3 cellular contexts compared by ENCODE assay signal in the genomic region with DNA sequence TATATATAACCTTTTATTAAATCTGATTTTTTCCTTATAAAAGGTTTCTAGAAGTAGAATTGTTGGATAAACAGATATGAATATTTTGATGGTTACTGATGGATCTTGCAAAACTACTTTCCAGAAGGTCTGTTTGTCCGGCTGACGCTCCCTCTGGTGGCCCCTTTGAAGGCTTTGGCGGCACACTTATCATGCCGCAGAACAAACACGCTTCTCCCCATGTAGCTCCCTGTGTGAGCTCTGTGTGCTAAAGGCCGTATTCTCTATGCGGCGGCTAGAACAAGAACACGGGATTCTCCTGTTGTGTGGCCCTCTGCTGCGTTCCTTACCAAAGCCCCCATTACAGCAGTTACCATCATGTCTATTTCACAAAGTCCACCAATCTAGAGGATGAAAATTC.
TF ChIP-seq lines count a peak whose summit lies in the region.

No MANE protein-coding gene starts in this region.

TF ChIP-seq in SK-N-SH, 30 proteins besides CTCF, POLR2A, EP300 and RAD21:
- TF ChIP-seq RFX5 (IDR thresholded peaks at IDR 0.05; ENCODE audit: low read length), result no peak
- no peak for TF ChIP-seq NRF1 (IDR thresholded peaks at IDR 0.05; ENCODE audit: low read depth, low read length)
- no peak for TF ChIP-seq CHD2 (IDR thresholded peaks at IDR 0.05; ENCODE audit: low read length, partially characterized antibody)
- TF ChIP-seq, protein P1, sequence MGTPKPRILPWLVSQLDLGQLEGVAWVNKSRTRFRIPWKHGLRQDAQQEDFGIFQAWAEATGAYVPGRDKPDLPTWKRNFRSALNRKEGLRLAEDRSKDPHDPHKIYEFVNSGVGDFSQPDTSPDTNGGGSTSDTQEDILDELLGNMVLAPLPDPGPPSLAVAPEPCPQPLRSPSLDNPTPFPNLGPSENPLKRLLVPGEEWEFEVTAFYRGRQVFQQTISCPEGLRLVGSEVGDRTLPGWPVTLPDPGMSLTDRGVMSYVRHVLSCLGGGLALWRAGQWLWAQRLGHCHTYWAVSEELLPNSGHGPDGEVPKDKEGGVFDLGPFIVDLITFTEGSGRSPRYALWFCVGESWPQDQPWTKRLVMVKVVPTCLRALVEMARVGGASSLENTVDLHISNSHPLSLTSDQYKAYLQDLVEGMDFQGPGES (IDR thresholded peaks at IDR 0.05; ENCODE audit: low read depth, low read length), result no peak
- no peak for TF ChIP-seq TCF12 (IDR thresholded peaks at IDR 0.05)
- no peak for TF ChIP-seq NFIC (IDR thresholded peaks at IDR 0.05; ENCODE audit: borderline replicate concordance)
- TF ChIP-seq, protein P2, sequence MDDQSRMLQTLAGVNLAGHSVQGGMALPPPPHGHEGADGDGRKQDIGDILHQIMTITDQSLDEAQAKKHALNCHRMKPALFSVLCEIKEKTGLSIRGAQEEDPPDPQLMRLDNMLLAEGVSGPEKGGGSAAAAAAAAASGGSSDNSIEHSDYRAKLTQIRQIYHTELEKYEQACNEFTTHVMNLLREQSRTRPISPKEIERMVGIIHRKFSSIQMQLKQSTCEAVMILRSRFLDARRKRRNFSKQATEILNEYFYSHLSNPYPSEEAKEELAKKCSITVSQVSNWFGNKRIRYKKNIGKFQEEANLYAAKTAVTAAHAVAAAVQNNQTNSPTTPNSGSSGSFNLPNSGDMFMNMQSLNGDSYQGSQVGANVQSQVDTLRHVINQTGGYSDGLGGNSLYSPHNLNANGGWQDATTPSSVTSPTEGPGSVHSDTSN (IDR thresholded peaks at IDR 0.05), result no peak
- TF ChIP-seq EZH2phosphoT487 (IDR thresholded peaks at IDR 0.05; ENCODE audit: borderline replicate concordance, low read depth), result no peak
- TF ChIP-seq FOXM1 (IDR thresholded peaks at IDR 0.05; ENCODE audit: low read depth), result no peak
- TF ChIP-seq TEAD4 (IDR thresholded peaks at IDR 0.05; ENCODE audit: borderline replicate concordance, insufficient read depth), result no peak
- TF ChIP-seq POLR2AphosphoS5 (IDR thresholded peaks at IDR 0.05; ENCODE audit: low read depth, low read length), result no peak
- no peak for TF ChIP-seq GATA2 (CRISPR knock-in tag; IDR thresholded peaks at IDR 0.05)
- TF ChIP-seq YY1 (IDR thresholded peaks at IDR 0.05; ENCODE audit: low read depth), result no peak
- TF ChIP-seq, protein P3, sequence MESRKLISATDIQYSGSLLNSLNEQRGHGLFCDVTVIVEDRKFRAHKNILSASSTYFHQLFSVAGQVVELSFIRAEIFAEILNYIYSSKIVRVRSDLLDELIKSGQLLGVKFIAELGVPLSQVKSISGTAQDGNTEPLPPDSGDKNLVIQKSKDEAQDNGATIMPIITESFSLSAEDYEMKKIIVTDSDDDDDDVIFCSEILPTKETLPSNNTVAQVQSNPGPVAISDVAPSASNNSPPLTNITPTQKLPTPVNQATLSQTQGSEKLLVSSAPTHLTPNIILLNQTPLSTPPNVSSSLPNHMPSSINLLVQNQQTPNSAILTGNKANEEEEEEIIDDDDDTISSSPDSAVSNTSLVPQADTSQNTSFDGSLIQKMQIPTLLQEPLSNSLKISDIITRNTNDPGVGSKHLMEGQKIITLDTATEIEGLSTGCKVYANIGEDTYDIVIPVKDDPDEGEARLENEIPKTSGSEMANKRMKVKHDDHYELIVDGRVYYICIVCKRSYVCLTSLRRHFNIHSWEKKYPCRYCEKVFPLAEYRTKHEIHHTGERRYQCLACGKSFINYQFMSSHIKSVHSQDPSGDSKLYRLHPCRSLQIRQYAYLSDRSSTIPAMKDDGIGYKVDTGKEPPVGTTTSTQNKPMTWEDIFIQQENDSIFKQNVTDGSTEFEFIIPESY (IDR thresholded peaks at IDR 0.05; ENCODE audit: borderline replicate concordance, low read depth), result no peak
TF ChIP-seq in SK-N-SH: peak in this region for 0.

TF ChIP-seq in SK-N-SH treated with all-trans-retinoic acid at 6 μM for 48 hours, 23 proteins besides CTCF, POLR2A, EP300 and RAD21 (continues in another document):
- TF ChIP-seq, protein P4, sequence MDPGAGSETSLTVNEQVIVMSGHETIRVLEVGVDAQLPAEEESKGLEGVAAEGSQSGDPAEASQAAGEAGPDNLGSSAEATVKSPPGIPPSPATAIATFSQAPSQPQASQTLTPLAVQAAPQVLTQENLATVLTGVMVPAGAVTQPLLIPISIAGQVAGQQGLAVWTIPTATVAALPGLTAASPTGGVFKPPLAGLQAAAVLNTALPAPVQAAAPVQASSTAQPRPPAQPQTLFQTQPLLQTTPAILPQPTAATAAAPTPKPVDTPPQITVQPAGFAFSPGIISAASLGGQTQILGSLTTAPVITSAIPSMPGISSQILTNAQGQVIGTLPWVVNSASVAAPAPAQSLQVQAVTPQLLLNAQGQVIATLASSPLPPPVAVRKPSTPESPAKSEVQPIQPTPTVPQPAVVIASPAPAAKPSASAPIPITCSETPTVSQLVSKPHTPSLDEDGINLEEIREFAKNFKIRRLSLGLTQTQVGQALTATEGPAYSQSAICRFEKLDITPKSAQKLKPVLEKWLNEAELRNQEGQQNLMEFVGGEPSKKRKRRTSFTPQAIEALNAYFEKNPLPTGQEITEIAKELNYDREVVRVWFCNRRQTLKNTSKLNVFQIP (CRISPR knock-in tag; IDR thresholded peaks at IDR 0.05; ENCODE audit: borderline replicate concordance, low read depth), result no peak
- TF ChIP-seq, protein P5, sequence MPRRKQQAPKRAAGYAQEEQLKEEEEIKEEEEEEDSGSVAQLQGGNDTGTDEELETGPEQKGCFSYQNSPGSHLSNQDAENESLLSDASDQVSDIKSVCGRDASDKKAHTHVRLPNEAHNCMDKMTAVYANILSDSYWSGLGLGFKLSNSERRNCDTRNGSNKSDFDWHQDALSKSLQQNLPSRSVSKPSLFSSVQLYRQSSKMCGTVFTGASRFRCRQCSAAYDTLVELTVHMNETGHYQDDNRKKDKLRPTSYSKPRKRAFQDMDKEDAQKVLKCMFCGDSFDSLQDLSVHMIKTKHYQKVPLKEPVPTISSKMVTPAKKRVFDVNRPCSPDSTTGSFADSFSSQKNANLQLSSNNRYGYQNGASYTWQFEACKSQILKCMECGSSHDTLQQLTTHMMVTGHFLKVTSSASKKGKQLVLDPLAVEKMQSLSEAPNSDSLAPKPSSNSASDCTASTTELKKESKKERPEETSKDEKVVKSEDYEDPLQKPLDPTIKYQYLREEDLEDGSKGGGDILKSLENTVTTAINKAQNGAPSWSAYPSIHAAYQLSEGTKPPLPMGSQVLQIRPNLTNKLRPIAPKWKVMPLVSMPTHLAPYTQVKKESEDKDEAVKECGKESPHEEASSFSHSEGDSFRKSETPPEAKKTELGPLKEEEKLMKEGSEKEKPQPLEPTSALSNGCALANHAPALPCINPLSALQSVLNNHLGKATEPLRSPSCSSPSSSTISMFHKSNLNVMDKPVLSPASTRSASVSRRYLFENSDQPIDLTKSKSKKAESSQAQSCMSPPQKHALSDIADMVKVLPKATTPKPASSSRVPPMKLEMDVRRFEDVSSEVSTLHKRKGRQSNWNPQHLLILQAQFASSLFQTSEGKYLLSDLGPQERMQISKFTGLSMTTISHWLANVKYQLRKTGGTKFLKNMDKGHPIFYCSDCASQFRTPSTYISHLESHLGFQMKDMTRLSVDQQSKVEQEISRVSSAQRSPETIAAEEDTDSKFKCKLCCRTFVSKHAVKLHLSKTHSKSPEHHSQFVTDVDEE (CRISPR knock-in tag; IDR thresholded peaks at IDR 0.05), result no peak
- TF ChIP-seq SNAI2 (CRISPR knock-in tag; IDR thresholded peaks at IDR 0.05) (no peak), ISL1 (CRISPR knock-in tag; IDR thresholded peaks at IDR 0.05) (no peak), ZFP3 (CRISPR knock-in tag; IDR thresholded peaks at IDR 0.05) (no peak), GLIS3 (CRISPR knock-in tag; IDR thresholded peaks at IDR 0.05) (no peak), ESRRG (CRISPR knock-in tag; IDR thresholded peaks at IDR 0.05) (no peak), PPARA (CRISPR knock-in tag; IDR thresholded peaks at IDR 0.05; ENCODE audit: borderline replicate concordance) (no peak), RARB (CRISPR knock-in tag; IDR thresholded peaks at IDR 0.05) (no peak), BACH2 (CRISPR knock-in tag; IDR thresholded peaks at IDR 0.05; ENCODE audit: borderline replicate concordance) (no peak), ZNF70 (CRISPR knock-in tag; IDR thresholded peaks at IDR 0.05) (no peak), ARNTL (CRISPR knock-in tag; IDR thresholded peaks at IDR 0.05; ENCODE audit: borderline replicate concordance, low read depth) (no peak)
- TF ChIP-seq, protein P6, sequence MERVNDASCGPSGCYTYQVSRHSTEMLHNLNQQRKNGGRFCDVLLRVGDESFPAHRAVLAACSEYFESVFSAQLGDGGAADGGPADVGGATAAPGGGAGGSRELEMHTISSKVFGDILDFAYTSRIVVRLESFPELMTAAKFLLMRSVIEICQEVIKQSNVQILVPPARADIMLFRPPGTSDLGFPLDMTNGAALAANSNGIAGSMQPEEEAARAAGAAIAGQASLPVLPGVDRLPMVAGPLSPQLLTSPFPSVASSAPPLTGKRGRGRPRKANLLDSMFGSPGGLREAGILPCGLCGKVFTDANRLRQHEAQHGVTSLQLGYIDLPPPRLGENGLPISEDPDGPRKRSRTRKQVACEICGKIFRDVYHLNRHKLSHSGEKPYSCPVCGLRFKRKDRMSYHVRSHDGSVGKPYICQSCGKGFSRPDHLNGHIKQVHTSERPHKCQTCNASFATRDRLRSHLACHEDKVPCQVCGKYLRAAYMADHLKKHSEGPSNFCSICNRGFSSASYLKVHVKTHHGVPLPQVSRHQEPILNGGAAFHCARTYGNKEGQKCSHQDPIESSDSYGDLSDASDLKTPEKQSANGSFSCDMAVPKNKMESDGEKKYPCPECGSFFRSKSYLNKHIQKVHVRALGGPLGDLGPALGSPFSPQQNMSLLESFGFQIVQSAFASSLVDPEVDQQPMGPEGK (CRISPR knock-in tag; IDR thresholded peaks at IDR 0.05; ENCODE audit: borderline replicate concordance), result no peak

TF ChIP-seq in K562, 482 proteins besides CTCF, POLR2A, EP300 and RAD21:
- TF ChIP-seq ZNF445 (CRISPR knock-in tag; IDR thresholded peaks at IDR 0.05; ENCODE audit: low read depth), result no peak
- TF ChIP-seq, protein P3 (CRISPR knock-in tag; IDR thresholded peaks at IDR 0.05), result peak; percentile 86
